10 cellular contexts compared by ENCODE assay signal in genomic region chr19:15836345-15836594, GRCh38. TPM values are rescaled to one million over a fixed set of nuclear protein-coding genes. Genes with fewer than 3 reads are reported as not detected.
DNase-seq lines count a peak whose midpoint lies in the region; ATAC-seq, FAIRE-seq and TF ChIP-seq lines count a peak whose summit lies in the region.
"Had no signal": no experiment of that assay in that cellular context is flagged by ENCODE, and none has a peak within 500 bp of the region (broad histone marks: within the 10 kb centered on the region; RNA-seq: fewer than 3 reads in every experiment).

No MANE protein-coding gene starts in this region.

- peak overlapping the region; percentile 55 to 80 for H3K4me3 ChIP-seq in DND-41 (ENCODE audit: low read depth in 1 of 2, low read length in 2 of 2)
- peak overlapping the region; percentile 64 for H3K4me3 ChIP-seq in astrocyte (ENCODE audit: insufficient read depth, low read depth, low read length)

- H3K36me3 Mint-ChIP-seq in astrocyte (ENCODE audit: low read depth, unreplicated experiment) (no peaks in the 10 kb centered on the region), memory B cell (no peaks in the 10 kb centered on the region)

- H3K4me1 Mint-ChIP-seq in astrocyte (ENCODE audit: low read depth, unreplicated experiment) (no peaks in the 10 kb centered on the region), memory B cell (peaks cover 12% of the 10 kb centered on the region)
- H3K4me1 Mint-ChIP-seq: neural crest cell had no signal

- H3K27me3 Mint-ChIP-seq in astrocyte (ENCODE audit: low read depth, unreplicated experiment) (no peaks in the 10 kb centered on the region), memory B cell (no peaks in the 10 kb centered on the region)

- H3K4me1 ChIP-seq in DND-41 (ENCODE audit: insufficient read depth, low read length), result peaks cover 22% of the 10 kb centered on the region
- no peaks in the 10 kb centered on the region for H3K4me1 ChIP-seq in astrocyte (ENCODE audit: insufficient read depth, low read length)

- H3K4me2 ChIP-seq in DND-41 (ENCODE audit: insufficient read depth, low read length), result peak overlapping the region; percentile 84
- H3K4me2 ChIP-seq in astrocyte (ENCODE audit: low read length), result peak overlapping the region; percentile 87

- DNase-seq in DND-41, result no peak
- peak; percentile 4 for DNase-seq in astrocyte (ENCODE audit: low read depth)
- DNase-seq in memory B cell (ENCODE audit: low spot score in 2 of 2), result no peak
- DNase-seq in NCI-H1417 (lab: John Stamatoyannopoulos, UW), result no peak
- no peak for DNase-seq in DMS153 treated with DMSO at 0.1 percent for 48 hours (lab: John Stamatoyannopoulos, UW; ENCODE audit: unreplicated experiment)
- DNase-seq in NCI-H1436 treated with DMSO at 0.1 percent for 48 hours (lab: John Stamatoyannopoulos, UW), result no peak

- H3K9me3 Mint-ChIP-seq in astrocyte (ENCODE audit: unreplicated experiment) (peaks cover 7% of the 10 kb centered on the region), memory B cell (peaks cover 2% of the 10 kb centered on the region)

- H2AFZ ChIP-seq in DND-41 (ENCODE audit: low read depth, low read length) (peak overlapping the region; percentile 87), astrocyte (ENCODE audit: low read depth, low read length) (peak overlapping the region; percentile 78)

- no peaks in the 10 kb centered on the region; the same call in 1 of the 2 replicates for H3K36me3 ChIP-seq in DND-41 (ENCODE audit: insufficient read depth, low read length)
- H3K36me3 ChIP-seq in astrocyte (ENCODE audit: insufficient read depth, low read length), result no peaks in the 10 kb centered on the region

- FAIRE-seq in astrocyte (lab: Jason Lieb, UNC), result no peak

- peak overlapping the region; percentile 98 for H3K9ac ChIP-seq in DND-41 (ENCODE audit: low read depth, low read length)
- H3K9ac ChIP-seq in astrocyte (ENCODE audit: low read length), result peak overlapping the region; percentile 86

- no peaks in the 10 kb centered on the region for H3K27me3 ChIP-seq in DND-41 (ENCODE audit: insufficient read depth, low read length, poor library complexity)
- no peaks in the 10 kb centered on the region for H3K27me3 ChIP-seq in astrocyte (ENCODE audit: insufficient read depth, low read length)

- H3K9me3 ChIP-seq in DND-41 (ENCODE audit: insufficient read depth, low read length, severe bottlenecking), result no peaks in the 10 kb centered on the region
- no peaks in the 10 kb centered on the region for H3K9me3 ChIP-seq in astrocyte (ENCODE audit: insufficient read depth, low read depth, low read length)

- H3K4me3 Mint-ChIP-seq in astrocyte (ENCODE audit: unreplicated experiment) (no peak overlapping the region), memory B cell (peak overlapping the region; percentile 91)
- H3K4me3 Mint-ChIP-seq: neural crest cell had no signal

- H4K20me1 ChIP-seq in DND-41 (ENCODE audit: insufficient read depth, low read length) (no peaks in the 10 kb centered on the region), astrocyte (ENCODE audit: insufficient read depth, low read length) (no peaks in the 10 kb centered on the region)

- no peak overlapping the region for H3K27ac Mint-ChIP-seq in astrocyte (ENCODE audit: unreplicated experiment)
- H3K27ac Mint-ChIP-seq in memory B cell, result peak overlapping the region; percentile 92

- H3K79me2 ChIP-seq in DND-41 (ENCODE audit: insufficient read depth, low read length) (no peaks in the 10 kb centered on the region), astrocyte (ENCODE audit: insufficient read depth, low read length) (no peaks in the 10 kb centered on the region)

- TF ChIP-seq CTCF in DND-41 (IDR thresholded peaks at IDR 0.05; ENCODE audit: borderline replicate concordance, extremely low read depth, low read length, poor library complexity, severe bottlenecking) (no peak), astrocyte (IDR thresholded peaks at IDR 0.05; ENCODE audit: insufficient read depth, low read depth, low read length) (no peak)

- ATAC-seq in DND-41 (ENCODE audit: insufficient read depth, low read depth) (no peak; the same call in 2 of the 3 replicates), HG03575 (IDR thresholded peaks at IDR 0.05; ENCODE audit: extremely low read depth, insufficient number of reproducible peaks, low FRiP score, unreplicated experiment) (peak; percentile 5), memory B cell (ENCODE audit: low read depth) (peak; percentile 5), HG02852 (IDR thresholded peaks at IDR 0.05; ENCODE audit: unreplicated experiment) (no peak)

- H3K27ac ChIP-seq in DND-41 (ENCODE audit: low read length) (peak overlapping the region; percentile 97), astrocyte (ENCODE audit: low read depth, low read length) (peak overlapping the region; percentile 67)

RNA-seq across cellular contexts. Expression of gene OR10H1, which starts 20.8 kb away (rescaled TPM):
- total RNA-seq in astrocyte, result not detected in 2 replicates
- total RNA-seq: M059J, neural crest cell had no signal

RNA-seq across cellular contexts. Expression of gene OR10H5, which starts 48.8 kb away (rescaled TPM):
- total RNA-seq in astrocyte, result not detected in 2 replicates
- total RNA-seq: M059J, neural crest cell had no signal

Comparison
In these comparisons a context has a peak if more than half of its experiments do, and no peak if none do; other contexts are left out.
1. ATAC-seq: peak in HG03575 (single experiment) and memory B cell (single experiment); none in DND-41 (single experiment) and HG02852 (single experiment).